In genomic region chr10:5447611-5448071, GRCh38 we compare ENCODE assay signal across 1 cellular context.
TF ChIP-seq lines count a peak whose summit lies in the region.

No MANE protein-coding gene starts in this region.

TF ChIP-seq in SK-N-SH, 30 proteins besides CTCF, POLR2A, EP300 and RAD21 (continued from another document):
- TF ChIP-seq, protein P1, sequence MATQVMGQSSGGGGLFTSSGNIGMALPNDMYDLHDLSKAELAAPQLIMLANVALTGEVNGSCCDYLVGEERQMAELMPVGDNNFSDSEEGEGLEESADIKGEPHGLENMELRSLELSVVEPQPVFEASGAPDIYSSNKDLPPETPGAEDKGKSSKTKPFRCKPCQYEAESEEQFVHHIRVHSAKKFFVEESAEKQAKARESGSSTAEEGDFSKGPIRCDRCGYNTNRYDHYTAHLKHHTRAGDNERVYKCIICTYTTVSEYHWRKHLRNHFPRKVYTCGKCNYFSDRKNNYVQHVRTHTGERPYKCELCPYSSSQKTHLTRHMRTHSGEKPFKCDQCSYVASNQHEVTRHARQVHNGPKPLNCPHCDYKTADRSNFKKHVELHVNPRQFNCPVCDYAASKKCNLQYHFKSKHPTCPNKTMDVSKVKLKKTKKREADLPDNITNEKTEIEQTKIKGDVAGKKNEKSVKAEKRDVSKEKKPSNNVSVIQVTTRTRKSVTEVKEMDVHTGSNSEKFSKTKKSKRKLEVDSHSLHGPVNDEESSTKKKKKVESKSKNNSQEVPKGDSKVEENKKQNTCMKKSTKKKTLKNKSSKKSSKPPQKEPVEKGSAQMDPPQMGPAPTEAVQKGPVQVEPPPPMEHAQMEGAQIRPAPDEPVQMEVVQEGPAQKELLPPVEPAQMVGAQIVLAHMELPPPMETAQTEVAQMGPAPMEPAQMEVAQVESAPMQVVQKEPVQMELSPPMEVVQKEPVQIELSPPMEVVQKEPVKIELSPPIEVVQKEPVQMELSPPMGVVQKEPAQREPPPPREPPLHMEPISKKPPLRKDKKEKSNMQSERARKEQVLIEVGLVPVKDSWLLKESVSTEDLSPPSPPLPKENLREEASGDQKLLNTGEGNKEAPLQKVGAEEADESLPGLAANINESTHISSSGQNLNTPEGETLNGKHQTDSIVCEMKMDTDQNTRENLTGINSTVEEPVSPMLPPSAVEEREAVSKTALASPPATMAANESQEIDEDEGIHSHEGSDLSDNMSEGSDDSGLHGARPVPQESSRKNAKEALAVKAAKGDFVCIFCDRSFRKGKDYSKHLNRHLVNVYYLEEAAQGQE (IDR thresholded peaks at IDR 0.05; ENCODE audit: low read depth, low read length) = no peak
- no peak for TF ChIP-seq RCOR1 (IDR thresholded peaks at IDR 0.05; ENCODE audit: low read length)
- no peak for TF ChIP-seq PBX3 (IDR thresholded peaks at IDR 0.05)
- TF ChIP-seq FOXM1 (IDR thresholded peaks at IDR 0.05; ENCODE audit: low read depth) = no peak
- TF ChIP-seq GATA2 (CRISPR knock-in tag; IDR thresholded peaks at IDR 0.05) = no peak
- no peak for TF ChIP-seq NFIC (IDR thresholded peaks at IDR 0.05; ENCODE audit: borderline replicate concordance)
- TF ChIP-seq SIN3A (IDR thresholded peaks at IDR 0.05; ENCODE audit: borderline replicate concordance, low read depth, low read length) = no peak
- TF ChIP-seq MEF2A (IDR thresholded peaks at IDR 0.05; ENCODE audit: borderline replicate concordance, low read depth) = no peak
- no peak for TF ChIP-seq RFX5 (IDR thresholded peaks at IDR 0.05; ENCODE audit: low read length)
- no peak for TF ChIP-seq GABPA (IDR thresholded peaks at IDR 0.05; ENCODE audit: low read depth)
- TF ChIP-seq SMC3 (IDR thresholded peaks at IDR 0.05; ENCODE audit: low read depth, low read length) = no peak
- TF ChIP-seq CHD2 (IDR thresholded peaks at IDR 0.05; ENCODE audit: low read length, partially characterized antibody) = no peak
- TF ChIP-seq NRF1 (IDR thresholded peaks at IDR 0.05; ENCODE audit: low read depth, low read length) = no peak
- no peak for TF ChIP-seq MXI1 (IDR thresholded peaks at IDR 0.05; ENCODE audit: low read depth, low read length)
- no peak for TF ChIP-seq EZH2phosphoT487 (IDR thresholded peaks at IDR 0.05; ENCODE audit: borderline replicate concordance, low read depth)
- no peak for TF ChIP-seq USF1 (IDR thresholded peaks at IDR 0.05; ENCODE audit: borderline replicate concordance, low read depth)
- TF ChIP-seq, protein P2, sequence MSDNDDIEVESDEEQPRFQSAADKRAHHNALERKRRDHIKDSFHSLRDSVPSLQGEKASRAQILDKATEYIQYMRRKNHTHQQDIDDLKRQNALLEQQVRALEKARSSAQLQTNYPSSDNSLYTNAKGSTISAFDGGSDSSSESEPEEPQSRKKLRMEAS (IDR thresholded peaks at IDR 0.05; ENCODE audit: low read depth) = no peak
